ENCODE assay signal across 1 cellular context in the genomic region with DNA sequence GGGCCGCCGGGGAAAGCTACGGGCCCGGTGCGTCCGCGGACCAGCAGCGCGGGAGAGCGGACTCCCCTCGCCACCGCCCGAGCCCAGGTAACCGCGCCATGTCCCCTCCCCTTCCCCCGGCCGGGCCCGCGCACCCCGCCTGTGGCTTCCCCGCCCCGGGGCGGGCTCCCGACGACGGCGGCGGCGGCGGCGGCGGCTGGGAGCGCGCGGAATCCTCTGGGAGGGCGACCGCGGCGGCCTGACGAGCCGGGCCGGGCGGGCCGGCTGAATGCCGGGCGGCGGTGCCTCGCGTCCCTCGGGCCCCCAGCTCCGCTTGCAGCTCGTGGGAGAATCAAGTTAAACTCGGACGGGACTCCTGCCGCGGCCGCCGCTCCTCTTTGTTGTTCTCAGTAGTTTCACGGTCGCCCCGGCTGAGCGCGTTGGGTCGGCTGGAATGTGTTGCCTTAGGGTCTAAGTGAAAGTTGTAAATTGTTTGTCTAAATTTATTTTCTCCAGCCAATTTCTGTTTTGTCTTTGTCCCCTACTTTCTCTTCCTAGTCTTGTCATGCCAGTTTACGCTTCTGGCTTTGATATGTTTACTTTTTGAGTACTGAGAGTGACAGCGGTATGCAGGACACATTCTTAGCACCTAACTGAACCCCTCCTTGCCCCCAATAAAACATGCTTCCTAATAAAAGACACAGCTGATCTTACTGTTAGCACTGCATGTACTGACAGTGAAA.
TF ChIP-seq lines count a peak whose summit lies in the region.

No MANE protein-coding gene starts in this region.

TF ChIP-seq in K562, 482 proteins besides CTCF, POLR2A, EP300 and RAD21 (continued from another document):
- TF ChIP-seq ZNF639 (CRISPR knock-in tag; conservative IDR thresholded peaks at IDR 0.05 in 1 of 2, IDR thresholded peaks at IDR 0.05 in 1 of 2) (peak in 1 of 2 experiments; percentile 62; a peak in 1 of 4 replicates), E2F6 (IDR thresholded peaks at IDR 0.05; ENCODE audit: borderline replicate concordance in 1 of 2, extremely low read depth in 1 of 2, insufficient read depth in 1 of 2, insufficient read length in 1 of 2, low read depth in 1 of 2, low read length in 1 of 2, poor library complexity in 1 of 2, severe bottlenecking in 1 of 2) (peak in 1 of 2 experiments; percentile 9), RBBP5 (IDR thresholded peaks at IDR 0.05; ENCODE audit: borderline replicate concordance, insufficient read depth, low read length, poor library complexity, severe bottlenecking) (peak; percentile 58), NR2C2 (CRISPR knock-in tag; IDR thresholded peaks at IDR 0.05) (no peak), NR2C2 (tag; IDR thresholded peaks at IDR 0.05) (peak; percentile 44; the same call in 1 of the 2 replicates), RCOR1 (IDR thresholded peaks at IDR 0.05; ENCODE audit: borderline replicate concordance in 1 of 2, low read depth in 2 of 2, low read length in 2 of 2) (no peak), ZNF408 (CRISPR knock-in tag; IDR thresholded peaks at IDR 0.05; ENCODE audit: low read depth) (no peak), SIN3A (IDR thresholded peaks at IDR 0.05; ENCODE audit: borderline replicate concordance in 2 of 2, control insufficient read depth in 1 of 2, low read depth in 2 of 2, low read length in 2 of 2) (0 out of 4 replicates have a peak, but pooled peaks of 1 of the 2 experiments have one; percentile 52), IFI16 (CRISPR knock-in tag; IDR thresholded peaks at IDR 0.05) (no peak), GATAD2B (IDR thresholded peaks at IDR 0.05; ENCODE audit: borderline replicate concordance) (0 out of 2 replicates have a peak, but pooled peaks have one; percentile 5), ERF (CRISPR knock-in tag; IDR thresholded peaks at IDR 0.05) (0 out of 2 replicates have a peak, but pooled peaks have one; percentile 5), RB1 (IDR thresholded peaks at IDR 0.05; ENCODE audit: low read depth) (0 out of 2 replicates have a peak, but pooled peaks have one; percentile 60), CEBPB (tag; IDR thresholded peaks at IDR 0.05) (no peak), MEF2D (tag; conservative IDR thresholded peaks at IDR 0.05; ENCODE audit: low read depth) (no peak), POLR2H (tag; IDR thresholded peaks at IDR 0.05; ENCODE audit: low read depth) (0 out of 2 replicates have a peak, but pooled peaks have one; percentile 3), VEZF1 (CRISPR knock-in tag; IDR thresholded peaks at IDR 0.05) (peak; percentile 90), NONO (IDR thresholded peaks at IDR 0.05; ENCODE audit: low read depth in 2 of 2, low read length in 1 of 2) (0 out of 4 replicates have a peak, but pooled peaks of 1 of the 2 experiments have one; percentile 14), CXXC5 (CRISPR knock-in tag; IDR thresholded peaks at IDR 0.05) (peak; percentile 41; the same call in 1 of the 2 replicates), POLR2AphosphoS5 (IDR thresholded peaks at IDR 0.05; ENCODE audit: control insufficient read depth, insufficient read depth, low read depth, low read length) (no peak), UBTF (IDR thresholded peaks at IDR 0.05; ENCODE audit: borderline replicate concordance in 1 of 2, low read depth in 2 of 2, low read length in 2 of 2) (0 out of 4 replicates have a peak, but pooled peaks of 1 of the 2 experiments have one; percentile 4)
